8 cellular contexts compared by ENCODE assay signal in the genomic region with DNA sequence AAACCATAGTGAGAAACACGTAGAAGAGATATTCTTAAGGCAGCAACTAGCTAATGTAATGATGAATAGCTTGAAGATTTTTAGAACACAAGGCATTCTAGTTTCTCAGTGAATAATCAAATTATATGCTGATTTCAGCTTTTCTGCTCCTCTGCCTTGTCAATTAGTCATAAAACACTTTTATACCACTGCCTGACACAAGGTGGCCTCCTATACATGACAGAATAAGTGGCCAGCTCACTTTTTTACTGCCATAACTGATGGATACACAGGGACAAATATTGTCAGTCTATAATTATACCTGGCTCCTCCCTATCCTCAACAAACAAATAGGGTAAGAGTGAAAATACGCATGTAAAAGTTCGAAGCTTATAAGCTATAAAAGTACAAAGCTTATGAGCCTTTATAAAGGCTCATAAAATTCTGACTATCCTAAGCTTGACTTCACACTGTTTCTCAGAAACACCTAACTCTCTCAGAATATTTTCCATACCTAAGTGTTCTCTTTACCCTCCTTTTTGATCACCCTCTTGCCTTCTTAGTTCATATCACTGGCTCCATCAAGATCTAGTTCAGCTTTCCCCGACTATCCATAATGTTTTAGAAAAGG.
DNase-seq lines count a peak whose midpoint lies in the region; ATAC-seq and TF ChIP-seq lines count a peak whose summit lies in the region.

No MANE protein-coding gene starts in this region.

- peaks cover 81% of the 10 kb centered on the region for H3K36me3 ChIP-seq in CD4-positive, CD25-positive, alpha-beta regulatory T cell (ENCODE audit: control insufficient read depth, insufficient read depth, low read length)

- no peaks in the 10 kb centered on the region for H3K27me3 Mint-ChIP-seq in CD4-positive, CD25-positive, alpha-beta regulatory T cell
- H3K27me3 Mint-ChIP-seq in activated T-cell treated with anti-CD3 and anti-CD28 coated beads, Interleukin-2, amount 50 U/mL, for 24 hours, result no peaks in the 10 kb centered on the region
- H3K27me3 Mint-ChIP-seq in osteocyte (ENCODE audit: unreplicated experiment), result no peaks in the 10 kb centered on the region

- H3K4me3 ChIP-seq in CD4-positive, CD25-positive, alpha-beta regulatory T cell (ENCODE audit: low read depth, low read length), result no peak overlapping the region

- no peaks in the 10 kb centered on the region for H3K4me1 ChIP-seq in CD4-positive, CD25-positive, alpha-beta regulatory T cell (ENCODE audit: control insufficient read depth, insufficient read depth, low read length, poor library complexity, severe bottlenecking)
- no peaks in the 10 kb centered on the region for H3K4me1 ChIP-seq in foreskin keratinocyte

- H3K4me3 Mint-ChIP-seq in CD4-positive, CD25-positive, alpha-beta regulatory T cell, result no peak overlapping the region
- H3K4me3 Mint-ChIP-seq in activated T-cell treated with anti-CD3 and anti-CD28 coated beads, Interleukin-2, amount 50 U/mL, for 24 hours, result no peak overlapping the region
- no peak overlapping the region for H3K4me3 Mint-ChIP-seq in osteocyte (ENCODE audit: unreplicated experiment)

- H3K27me3 ChIP-seq in CD4-positive, CD25-positive, alpha-beta regulatory T cell (ENCODE audit: control insufficient read depth, insufficient read depth, low read length), result no peaks in the 10 kb centered on the region
- H3K27me3 ChIP-seq in foreskin keratinocyte, result no peaks in the 10 kb centered on the region

- ATAC-seq in CD4-positive, CD25-positive, alpha-beta regulatory T cell (ENCODE audit: low read depth in 2 of 2), result peak; percentile 61 to 79
- ATAC-seq in foreskin keratinocyte, result peak; percentile 53
- no peak for ATAC-seq in HG02885 (IDR thresholded peaks at IDR 0.05; ENCODE audit: poor library complexity, unreplicated experiment)
- ATAC-seq in HG03457 (IDR thresholded peaks at IDR 0.05; ENCODE audit: unreplicated experiment), result no peak

- peak overlapping the region in 1 of 3 donors; percentile 74 for H3K27ac Mint-ChIP-seq in CD4-positive, CD25-positive, alpha-beta regulatory T cell
- peak overlapping the region; percentile 48 for H3K27ac Mint-ChIP-seq in activated T-cell treated with anti-CD3 and anti-CD28 coated beads, Interleukin-2, amount 50 U/mL, for 24 hours
- H3K27ac Mint-ChIP-seq in osteocyte (ENCODE audit: unreplicated experiment), result no peak overlapping the region

- TF ChIP-seq CTCF in foreskin keratinocyte (conservative IDR thresholded peaks at IDR 0.05) (peak; percentile 87), osteocyte (IDR thresholded peaks at IDR 0.05) (peak; percentile 82)

- no peak overlapping the region for H3K27ac ChIP-seq in CD4-positive, CD25-positive, alpha-beta regulatory T cell (ENCODE audit: insufficient read depth, low read length, poor library complexity, severe bottlenecking)
- H3K27ac ChIP-seq in foreskin keratinocyte, result no peak overlapping the region

- peaks cover 0 to 2% (median 0%) of the 10 kb centered on the region in 7 donors for H3K9me3 Mint-ChIP-seq in CD4-positive, CD25-positive, alpha-beta regulatory T cell
- no peaks in the 10 kb centered on the region for H3K9me3 Mint-ChIP-seq in activated T-cell treated with anti-CD3 and anti-CD28 coated beads, Interleukin-2, amount 50 U/mL, for 24 hours
- H3K9me3 Mint-ChIP-seq in osteocyte (ENCODE audit: unreplicated experiment), result no peaks in the 10 kb centered on the region

- peaks cover 0 to 6% (median 5%) of the 10 kb centered on the region in 4 donors for H3K4me1 Mint-ChIP-seq in CD4-positive, CD25-positive, alpha-beta regulatory T cell
- H3K4me1 Mint-ChIP-seq in activated T-cell treated with anti-CD3 and anti-CD28 coated beads, Interleukin-2, amount 50 U/mL, for 24 hours (ENCODE audit: low read depth), result peaks cover 9% of the 10 kb centered on the region
- H3K4me1 Mint-ChIP-seq in osteocyte (ENCODE audit: unreplicated experiment), result peaks cover 3% of the 10 kb centered on the region

- no peaks in the 10 kb centered on the region for H3K9me3 ChIP-seq in CD4-positive, CD25-positive, alpha-beta regulatory T cell (ENCODE audit: control insufficient read depth in 2 of 2, low read length in 2 of 2)

- H3K36me3 Mint-ChIP-seq in CD4-positive, CD25-positive, alpha-beta regulatory T cell, result peaks cover 32% of the 10 kb centered on the region
- H3K36me3 Mint-ChIP-seq in activated T-cell treated with anti-CD3 and anti-CD28 coated beads, Interleukin-2, amount 50 U/mL, for 24 hours (ENCODE audit: low read depth), result peaks cover 68% of the 10 kb centered on the region
- H3K36me3 Mint-ChIP-seq in osteocyte (ENCODE audit: unreplicated experiment), result peaks cover 35% of the 10 kb centered on the region

- peak; percentile 6 to 73 (median 58) for DNase-seq in CD4-positive, CD25-positive, alpha-beta regulatory T cell
- peak; percentile 10 for DNase-seq in GM19238 (ENCODE audit: insufficient read length, low spot score)
- DNase-seq in NCI-H446 (lab: John Stamatoyannopoulos, UW), result peak; percentile 15 to 44
- no peak for DNase-seq in activated T-cell treated with anti-CD3 and anti-CD28 coated beads, Interleukin-2, amount 50 U/mL, for 24 hours
- DNase-seq in foreskin keratinocyte, result peak in 1 of 2 donors; percentile 50
- DNase-seq in osteocyte (ENCODE audit: extremely low spot score, unreplicated experiment), result no peak

Comparison
In these comparisons a context has a peak if more than half of its experiments do, and no peak if none do; other contexts are left out.
1. ATAC-seq: peak in CD4-positive, CD25-positive, alpha-beta regulatory T cell (2 of 2) and foreskin keratinocyte (single experiment); none in HG02885 (single experiment) and HG03457 (single experiment).
2. DNase-seq: peak in CD4-positive, CD25-positive, alpha-beta regulatory T cell (3 of 3), GM19238 (single experiment) and NCI-H446 (2 of 2); none in activated T-cell treated with anti-CD3 and anti-CD28 coated beads, Interleukin-2, amount 50 U/mL, for 24 hours (single experiment) and osteocyte (single experiment).